In the genomic region with DNA sequence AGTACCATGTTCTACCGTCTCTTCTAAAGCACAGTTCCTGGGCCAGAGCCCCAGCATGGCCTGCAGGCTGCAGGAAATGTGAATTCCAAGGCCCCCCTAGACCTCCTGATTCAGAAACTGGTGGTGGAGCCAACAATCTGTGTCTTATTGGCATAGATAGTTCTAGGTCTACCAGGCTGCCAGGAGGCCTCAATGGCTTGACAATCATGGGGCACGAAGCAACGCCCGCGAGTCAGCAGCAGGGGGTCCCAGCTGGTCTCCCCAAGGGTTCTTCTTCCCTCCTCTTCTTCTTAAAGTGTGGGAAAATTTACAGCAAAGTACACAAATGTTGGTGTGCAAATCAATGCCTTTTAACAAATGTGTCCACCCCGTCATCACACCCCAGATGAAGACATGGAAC, we compare ENCODE assay signal across 22 cellular contexts. TPM values are rescaled to one million over a fixed set of nuclear protein-coding genes. Genes with fewer than 3 reads are reported as not detected.
A peak's percentile ranks its signal among the peaks of the same experiment; 100 is the strongest.
DNase-seq lines count a peak whose midpoint lies in the region; ATAC-seq, FAIRE-seq and TF ChIP-seq lines count a peak whose summit lies in the region.
"Had no signal": no experiment of that assay in that cellular context is flagged by ENCODE, and none has a peak within 500 bp of the region (broad histone marks: within the 10 kb centered on the region; RNA-seq: fewer than 3 reads in every experiment).

No MANE protein-coding gene starts in this region.

- no peak for TF ChIP-seq POLR2A in A549 (IDR thresholded peaks at IDR 0.05; ENCODE audit: low read length)
- TF ChIP-seq POLR2A in HCT116 (IDR thresholded peaks at IDR 0.05; ENCODE audit: borderline replicate concordance, extremely low read depth, insufficient read depth, insufficient read length), result no peak
- no peak for TF ChIP-seq POLR2A in body of pancreas (IDR thresholded peaks at IDR 0.05)

- no peaks in the 10 kb centered on the region for H3K27me3 Mint-ChIP-seq in natural killer cell treated with Interleukin-12 subunit alpha and Interleukin-12 subunit beta and Interleukin-15 and Interleukin-18, amount 100 ng/mL, for 72 hours

- CTCF ChIA-PET in A549 (lab: Yijun Ruan, JAX) (interaction anchor here (0.6 to 1.7 kb wide), 7 partner anchors 9 to 133 kb away, joined by 3 to 4 read pairs (median 3); no protein-coding TSS in a partner anchor), HCT116 (lab: Charles Lee) (no interaction called here)

- H3K4me1 Mint-ChIP-seq in natural killer cell treated with Interleukin-12 subunit alpha and Interleukin-12 subunit beta and Interleukin-15 and Interleukin-18, amount 100 ng/mL, for 72 hours (ENCODE audit: low read depth in 2 of 2), result no peaks in the 10 kb centered on the region

- no peaks in the 10 kb centered on the region for H3K79me2 ChIP-seq in HCT116 (ENCODE audit: insufficient read depth, low read length)

- TF ChIP-seq CTCF in A549 (IDR thresholded peaks at IDR 0.05) (no peak), HCT116 (IDR thresholded peaks at IDR 0.05 in 2 of 3, conservative IDR thresholded peaks at IDR 0.05 in 1 of 3; ENCODE audit: borderline replicate concordance in 1 of 3, insufficient read depth in 1 of 3, low read depth in 2 of 3, low read length in 2 of 3) (no peak), body of pancreas (IDR thresholded peaks at IDR 0.05) (no peak)

- H3K9me3 ChIP-seq in A549, result no peaks in the 10 kb centered on the region
- no peaks in the 10 kb centered on the region for H3K9me3 ChIP-seq in HCT116 (ENCODE audit: control insufficient read depth in 1 of 2, insufficient read depth in 1 of 2, low read depth in 1 of 2, low read length in 2 of 2)
- no peaks in the 10 kb centered on the region for H3K9me3 ChIP-seq in body of pancreas
- H3K9me3 ChIP-seq: HAP-1 had no signal

- POLR2A ChIA-PET in A549 (lab: Yijun Ruan, JAX), result no interaction called here
- POLR2A ChIA-PET in HCT116 (lab: Charles Lee), result no interaction called here

- no TSS peak for BruUV-seq in HCT116 (replicated peaks; lab: Mats Ljungman, UMichigan)

- H3K36me3 ChIP-seq in HCT116 (ENCODE audit: control insufficient read depth in 1 of 2, insufficient read depth in 2 of 2, low read length in 2 of 2) (no peaks in the 10 kb centered on the region), body of pancreas (replicated peaks in 1 of 2; ENCODE audit: insufficient read depth in 1 of 2, low read depth in 2 of 2) (no peaks in the 10 kb centered on the region)
- H3K36me3 ChIP-seq: HAP-1 had no signal

- peak overlapping the region; percentile 87 to 97 for H3K27ac ChIP-seq in A549
- peak overlapping the region; percentile 69 for H3K27ac ChIP-seq in HCT116 (ENCODE audit: low read depth, low read length)
- peak overlapping the region in 3 of 4 donors; percentile 64 to 75 (median 64) for H3K27ac ChIP-seq in body of pancreas

- H3K4me1 ChIP-seq in A549 (peaks cover 43% of the 10 kb centered on the region), HCT116 (ENCODE audit: control insufficient read depth in 1 of 2, insufficient read depth in 2 of 2, low read length in 2 of 2) (peaks cover 18 to 36% of the 10 kb centered on the region in 2 experiments), body of pancreas (peaks cover 14% of the 10 kb centered on the region)
- H3K4me1 ChIP-seq: HAP-1 had no signal

- H3K4me3 Mint-ChIP-seq in natural killer cell treated with Interleukin-12 subunit alpha and Interleukin-12 subunit beta and Interleukin-15 and Interleukin-18, amount 100 ng/mL, for 72 hours, result no peak overlapping the region

- DNase-seq in A549 (ENCODE audit: low read depth in 1 of 2, low spot score in 1 of 2) (no peak), HCT116 (ENCODE audit: low read depth, low spot score) (no peak), body of pancreas (no peak), posterior vena cava (ENCODE audit: low spot score) (peak; percentile 36), DMS53 treated with DMSO at 0.1 percent for 48 hours (lab: John Stamatoyannopoulos, UW; ENCODE audit: unreplicated experiment) (no peak)
- no peak for DNase-seq in activated CD4-positive, CD25-positive, alpha-beta regulatory T cell treated with anti-CD3 and anti-CD28 coated beads, Interleukin-2, amount 50 U/mL, for 72 hours
- no peak for DNase-seq in natural killer cell treated with Interleukin-12 subunit alpha and Interleukin-12 subunit beta and Interleukin-15 and Interleukin-18, amount 100 ng/mL, for 72 hours (ENCODE audit: low spot score)
- DNase-seq: C1 segment of cervical spinal cord, DND-41, GM23248, NCI-H1092 treated with DMSO at 0.1 percent for 48 hours, NCI-H146, NCI-H2029 treated with DMSO at 0.1 percent for 48 hours, NCI-H2171, NCI-H526 had no signal

- FAIRE-seq in A549 (lab: Jason Lieb, UNC), result no peak
- FAIRE-seq: G401.6 had no signal

- no peak overlapping the region for H2AFZ ChIP-seq in HCT116 (ENCODE audit: low read depth, low read length, poor library complexity, severe bottlenecking)
- H2AFZ ChIP-seq: GM23248 had no signal

- TF ChIP-seq RAD21 in A549 (conservative IDR thresholded peaks at IDR 0.05 in 1 of 2, IDR thresholded peaks at IDR 0.05 in 1 of 2), result no peak
- TF ChIP-seq RAD21 in HCT116 (IDR thresholded peaks at IDR 0.05; ENCODE audit: low read depth), result no peak

- TF ChIP-seq EP300 in A549 (IDR thresholded peaks at IDR 0.05), result no peak

- 93% methylated on average over 6 of the region's 6 CpGs for WGBS in A549 (ENCODE audit: missing lambda C conversion rate)
- WGBS in body of pancreas, 2 donors, result 57 to 62% methylated on average over 5 to 6 of the region's 6 CpGs

- no peaks in the 10 kb centered on the region for H3K9me3 Mint-ChIP-seq in natural killer cell treated with Interleukin-12 subunit alpha and Interleukin-12 subunit beta and Interleukin-15 and Interleukin-18, amount 100 ng/mL, for 72 hours

- H3K27me3 ChIP-seq in HCT116 (ENCODE audit: insufficient read depth, low read length), result no peaks in the 10 kb centered on the region
- no peaks in the 10 kb centered on the region for H3K27me3 ChIP-seq in body of pancreas

- RAD21 ChIA-PET in HCT116 (lab: Charles Lee; ENCODE audit: low non-redundant PET in 1 of 2, low total read pairs in 2 of 2, uncharacterized antibody in 2 of 2, unreplicated experiment in 2 of 2), result interaction anchor here in 1 of 2 experiments (0.6 kb wide), 1 partner anchor 47 kb away, joined by 3 read pairs; no protein-coding TSS in a partner anchor

- H3K9ac ChIP-seq in HCT116 (ENCODE audit: low read length), result peak overlapping the region; percentile 15; the same call in 1 of the 2 replicates

- no peaks in the 10 kb centered on the region for H3K9me2 ChIP-seq in HCT116 (ENCODE audit: insufficient read depth)

- intact Hi-C loops in HCT116 (cut with micrococcal nuclease) (loop anchor here (10.0 kb wide), 1 partner anchor 636 kb away; no protein-coding TSS in a partner anchor), body of pancreas (cut with DNase I) (loop anchor here (10.0 kb wide), 2 partner anchors 106 to 196 kb away; a partner anchor contains a TSS), posterior vena cava (cut with DNase I) (loop anchor here (10.0 kb wide), 4 partner anchors 116 to 206 kb away; a partner anchor contains a TSS)

- H3K4me2 ChIP-seq in A549, result peak overlapping the region; percentile 70
- 0 out of 2 replicates have a peak overlapping the region, but pooled peaks have one; percentile 8 for H3K4me2 ChIP-seq in HCT116 (ENCODE audit: low read length)

- H3K4me3 ChIP-seq in A549, result no peak overlapping the region
- H3K4me3 ChIP-seq in HCT116 (replicated peaks in 1 of 2; ENCODE audit: low read depth in 1 of 2, low read length in 2 of 2), result no peak overlapping the region
- no peak overlapping the region for H3K4me3 ChIP-seq in body of pancreas
- H3K4me3 ChIP-seq: GM23248, HAP-1 had no signal

- H3K27ac Mint-ChIP-seq in natural killer cell treated with Interleukin-12 subunit alpha and Interleukin-12 subunit beta and Interleukin-15 and Interleukin-18, amount 100 ng/mL, for 72 hours, result no peak overlapping the region

- no peaks in the 10 kb centered on the region for H3K36me3 Mint-ChIP-seq in natural killer cell treated with Interleukin-12 subunit alpha and Interleukin-12 subunit beta and Interleukin-15 and Interleukin-18, amount 100 ng/mL, for 72 hours

- H4K20me1 ChIP-seq in HCT116 (ENCODE audit: insufficient read depth), result no peaks in the 10 kb centered on the region

- ATAC-seq in A549, result no peak
- no peak for ATAC-seq in HCT116
- no peak for ATAC-seq in body of pancreas
- no peak for ATAC-seq in natural killer cell treated with Interleukin-12 subunit alpha and Interleukin-12 subunit beta and Interleukin-15 and Interleukin-18, amount 100 ng/mL, for 72 hours
- ATAC-seq: Panc1, Right ventricle myocardium inferior had no signal

TF ChIP-seq in A549, 52 proteins besides CTCF, POLR2A, EP300 and RAD21 (continues in another document):
- TF ChIP-seq RARB (CRISPR knock-in tag; IDR thresholded peaks at IDR 0.05), result no peak
- no peak for TF ChIP-seq HOXB13 (CRISPR knock-in tag; IDR thresholded peaks at IDR 0.05; ENCODE audit: low read depth)
- no peak for TF ChIP-seq MAZ (IDR thresholded peaks at IDR 0.05; ENCODE audit: borderline replicate concordance, low read depth, low read length)

TF ChIP-seq in HCT116, 20 proteins besides CTCF, POLR2A, EP300 and RAD21 (continues in another document):
- TF ChIP-seq TCF7L2 (IDR thresholded peaks at IDR 0.05; ENCODE audit: borderline replicate concordance, extremely low read depth, insufficient read depth, insufficient read length), result no peak

RNA-seq across cellular contexts. Expression of a gene that starts 33.3 kb away (rescaled TPM):
- polyA plus RNA-seq in A549 (2011; rRNA removed) (147 and 200 TPM in 2 replicates), A549 (2017; fragmentation: RNase III; extraction: RNeasy Plus Mini Kit Qiagen cat#74134 plus additional on column Dnase treatment) (192 to 240 TPM (median 228 TPM) in 3 replicates)
- 170 and 183 TPM in 2 replicates for polyA plus RNA-seq in A549 (2012; cell fraction: cytosol; rRNA removed)
- 347 and 385 TPM in 2 replicates for polyA plus RNA-seq in A549 (2012; cell fraction: nucleus; rRNA removed)
- polyA minus RNA-seq in A549 (2011; rRNA and poly(A)+ RNA removed), result 215 and 250 TPM in 2 replicates
- total RNA-seq in HCT116 (2021; ENCODE audit: unreplicated experiment) (258 TPM), body of pancreas (100 to 1,000 TPM; 147 to 269 TPM), posterior vena cava (100 to 1,000 TPM; 359 to 405 TPM)
- 131 and 153 TPM in 2 replicates for polyA plus RNA-seq in HCT116 (2012)
- total RNA-seq in natural killer cell treated with Interleukin-12 subunit alpha and Interleukin-12 subunit beta and Interleukin-15 and Interleukin-18, amount 100 ng/mL, for 72 hours, result 100 to 1,000 TPM; 158 to 216 TPM

RNA-seq across cellular contexts. Expression of a gene that starts 37.1 kb away (rescaled TPM):
- polyA plus RNA-seq in A549 (2011; rRNA removed), result not detected in 2 replicates
- not detected in 2 replicates for polyA plus RNA-seq in A549 (2012; cell fraction: cytosol; rRNA removed)
- polyA plus RNA-seq in A549 (2012; cell fraction: nucleus; rRNA removed), result not detected in 2 replicates
- not detected in 3 replicates for polyA plus RNA-seq in A549 (2017; fragmentation: RNase III; extraction: RNeasy Plus Mini Kit Qiagen cat#74134 plus additional on column Dnase treatment)
- not detected in 2 replicates for polyA minus RNA-seq in A549 (2011; rRNA and poly(A)+ RNA removed)
- total RNA-seq in HCT116 (2021; ENCODE audit: unreplicated experiment), result not detected
- 0.06 TPM in 1 of 2 replicates, not detected in the other for polyA plus RNA-seq in HCT116 (2012)
- not detected for total RNA-seq in body of pancreas
- not detected for total RNA-seq in posterior vena cava
- total RNA-seq in natural killer cell treated with Interleukin-12 subunit alpha and Interleukin-12 subunit beta and Interleukin-15 and Interleukin-18, amount 100 ng/mL, for 72 hours, result 1 to 10 TPM in 1 of 2 donors, not detected in 1; 2.3 TPM
- total RNA-seq: A673, GM23248, LHCN-M2, Right ventricle myocardium inferior, SK-MEL-5 had no signal
- polyA plus RNA-seq: GM23248 had no signal
